Comparison of ENCODE assay signal across 22 cellular contexts in the genomic region with DNA sequence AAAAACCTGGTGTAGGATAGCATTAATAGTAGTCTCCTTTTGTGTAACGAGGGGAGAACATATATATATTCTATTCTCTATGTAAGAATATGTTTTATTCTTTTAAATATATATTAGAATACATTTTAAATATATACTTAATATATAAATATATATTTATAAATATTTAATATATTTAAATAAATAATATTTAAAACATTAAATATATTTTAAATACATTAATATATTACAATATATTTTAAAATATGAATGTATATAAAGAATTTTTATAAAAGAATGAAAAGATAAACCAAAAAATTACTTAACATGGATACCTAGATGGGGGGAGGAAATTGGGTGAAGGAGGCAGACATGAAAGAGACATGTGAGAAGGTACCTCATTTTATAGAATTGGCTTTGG. TPM values are rescaled to one million over a fixed set of nuclear protein-coding genes. Genes with fewer than 3 reads are reported as not detected.
"Had no signal": no experiment of that assay in that cellular context is flagged by ENCODE, and none has a peak within 500 bp of the region (broad histone marks: within the 10 kb centered on the region; RNA-seq: fewer than 3 reads in every experiment).

No MANE protein-coding gene starts in this region.

- H3K9ac ChIP-seq: SK-N-SH had no signal

- H3K27ac ChIP-seq: RWPE1 had no signal

- DNase-seq: KBM-7, MV-4-11, NCI-H1048, NCI-H1105, NCI-H1417, NCI-H1436 treated with DMSO at 0.1 percent for 48 hours, NCI-H1694, NCI-H1930, NCI-H2081, NCI-H2107, NCI-H2227 treated with DMSO at 0.1 percent for 48 hours, NCI-H524, NCI-H526 treated with DMSO at 0.1 percent for 48 hours, NCI-H748 treated with DMSO at 0.1 percent for 48 hours, SHP77, SK-N-SH, SW 1271 had no signal

RNA-seq across cellular contexts. Expression of gene ZNF831, which starts 53.0 kb away (rescaled TPM):
- total RNA-seq: HT-29, LHCN-M2, MCF 10A, SK-MEL-5 had no signal
- polyA plus RNA-seq: SK-N-SH had no signal
